In the genomic region with DNA sequence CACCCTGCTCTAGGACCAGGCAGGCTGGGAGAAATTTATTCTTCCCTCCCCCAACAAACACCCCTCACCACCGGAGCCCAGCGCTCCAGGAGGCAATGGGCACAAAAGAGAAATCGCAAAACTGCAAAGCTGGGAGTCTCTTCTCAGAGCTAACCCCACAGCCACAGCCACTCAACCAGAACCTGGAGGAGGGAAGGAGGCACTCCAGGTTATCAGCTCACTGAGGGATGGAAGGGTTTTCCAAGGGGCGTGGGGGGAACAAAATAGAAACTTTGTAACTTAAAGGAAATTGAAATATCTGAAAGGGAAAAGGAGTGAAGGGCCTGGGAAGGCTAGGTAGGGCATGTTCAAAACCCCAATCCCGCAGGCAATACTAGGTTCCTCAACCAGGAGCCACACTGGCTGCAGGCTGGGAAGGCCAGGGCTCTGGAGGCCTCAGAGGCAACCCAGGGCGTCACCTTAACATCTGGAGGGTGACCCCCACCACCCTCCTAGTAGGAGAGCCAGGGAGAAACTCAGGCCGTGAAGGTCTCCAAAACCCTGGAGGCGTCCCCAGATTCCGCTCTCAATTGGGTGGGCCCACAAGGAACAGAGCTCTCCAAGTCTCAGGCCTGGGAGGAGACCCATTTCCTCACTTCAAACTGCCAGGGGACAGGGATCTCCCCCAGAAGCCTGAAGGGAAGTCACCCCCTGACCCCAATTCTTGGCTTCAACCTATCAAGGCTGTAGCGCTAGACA, we compare ENCODE assay signal across 9 cellular contexts. TPM values are rescaled to one million over a fixed set of nuclear protein-coding genes. Genes with fewer than 3 reads are reported as not detected.
A peak's percentile ranks its signal among the peaks of the same experiment; 100 is the strongest.
DNase-seq lines count a peak whose midpoint lies in the region; ATAC-seq lines count a peak whose summit lies in the region.
"Had no signal": no experiment of that assay in that cellular context is flagged by ENCODE, and none has a peak within 500 bp of the region (broad histone marks: within the 10 kb centered on the region; RNA-seq: fewer than 3 reads in every experiment).

No MANE protein-coding gene starts in this region.

- ATAC-seq in HG02763 (IDR thresholded peaks at IDR 0.05; ENCODE audit: unreplicated experiment) = no peak
- ATAC-seq in GM18498 (IDR thresholded peaks at IDR 0.05; ENCODE audit: unreplicated experiment) = no peak

- H3K27me3 Mint-ChIP-seq in activated CD4-positive, alpha-beta T cell treated with anti-CD3 and anti-CD28 coated beads, Interleukin-2, amount 10 ng/mL, durations not matched to agents 24 days and 14 days = no peaks in the 10 kb centered on the region
- no peaks in the 10 kb centered on the region for H3K27me3 Mint-ChIP-seq in activated T-helper 1 cell treated with anti-CD3 and anti-CD28 coated beads, Interleukin-12 subunit alpha, Interleukin-12 subunit beta, Interleukin-2, Interleukin-4 antibody, amounts not matched to agents 30 ng/mL and 10 ng/mL and 1 ng/mL, durations not matched to agents 14 hours and 24 hours and 36 hours (ENCODE audit: insufficient read depth)

- no peaks in the 10 kb centered on the region for H3K27me3 ChIP-seq in subcutaneous abdominal adipose tissue (ENCODE audit: control insufficient read depth in 5 of 5, insufficient read depth in 4 of 5, low read length in 5 of 5)

- H3K9me3 Mint-ChIP-seq in activated CD4-positive, alpha-beta T cell treated with anti-CD3 and anti-CD28 coated beads, Interleukin-2, amount 10 ng/mL, durations not matched to agents 24 days and 14 days = no peaks in the 10 kb centered on the region
- H3K9me3 Mint-ChIP-seq in activated T-helper 1 cell treated with anti-CD3 and anti-CD28 coated beads, Interleukin-12 subunit alpha, Interleukin-12 subunit beta, Interleukin-2, Interleukin-4 antibody, amounts not matched to agents 30 ng/mL and 10 ng/mL and 1 ng/mL, durations not matched to agents 14 hours and 24 hours and 36 hours = no peaks in the 10 kb centered on the region

- H3K4me1 ChIP-seq in subcutaneous abdominal adipose tissue (ENCODE audit: control insufficient read depth in 5 of 5, insufficient read depth in 5 of 5, low read length in 5 of 5) = peaks cover 2 to 60% (median 54%) of the 10 kb centered on the region in 5 donors

- H3K9me3 ChIP-seq in iPS-18c (ENCODE audit: control insufficient read depth, insufficient read depth, low read length) (no peaks in the 10 kb centered on the region), subcutaneous abdominal adipose tissue (ENCODE audit: control insufficient read depth in 5 of 5, low read length in 5 of 5) (no peaks in the 10 kb centered on the region)

- peaks cover 21% of the 10 kb centered on the region for H3K36me3 Mint-ChIP-seq in activated CD4-positive, alpha-beta T cell treated with anti-CD3 and anti-CD28 coated beads, Interleukin-2, amount 10 ng/mL, durations not matched to agents 24 days and 14 days (ENCODE audit: low read depth)
- peaks cover 15% of the 10 kb centered on the region for H3K36me3 Mint-ChIP-seq in activated T-helper 1 cell treated with anti-CD3 and anti-CD28 coated beads, Interleukin-12 subunit alpha, Interleukin-12 subunit beta, Interleukin-2, Interleukin-4 antibody, amounts not matched to agents 30 ng/mL and 10 ng/mL and 1 ng/mL, durations not matched to agents 14 hours and 24 hours and 36 hours (ENCODE audit: low read depth)

- intact Hi-C loops in activated CD4-positive, alpha-beta T cell treated with anti-CD3 and anti-CD28 coated beads, Interleukin-2, amount 10 ng/mL, durations not matched to agents 24 days and 14 days (cut with micrococcal nuclease) = no loop called here
- intact Hi-C loops in activated T-helper 1 cell treated with anti-CD3 and anti-CD28 coated beads, Interleukin-12 subunit alpha, Interleukin-12 subunit beta, Interleukin-2, Interleukin-4 antibody, amounts not matched to agents 30 ng/mL and 10 ng/mL and 1 ng/mL, durations not matched to agents 14 hours and 24 hours and 36 hours (cut with micrococcal nuclease) = no loop called here

- peak overlapping the region; percentile 35 for H3K27ac ChIP-seq in subcutaneous abdominal adipose tissue (ENCODE audit: low read depth, low read length)

- H3K27ac Mint-ChIP-seq in activated CD4-positive, alpha-beta T cell treated with anti-CD3 and anti-CD28 coated beads, Interleukin-2, amount 10 ng/mL, durations not matched to agents 24 days and 14 days = peak overlapping the region; percentile 32
- peak overlapping the region; percentile 63 for H3K27ac Mint-ChIP-seq in activated T-helper 1 cell treated with anti-CD3 and anti-CD28 coated beads, Interleukin-12 subunit alpha, Interleukin-12 subunit beta, Interleukin-2, Interleukin-4 antibody, amounts not matched to agents 30 ng/mL and 10 ng/mL and 1 ng/mL, durations not matched to agents 14 hours and 24 hours and 36 hours

- H3K4me3 ChIP-seq in iPS-18c (ENCODE audit: insufficient read depth, low read depth, low read length) (peak overlapping the region; percentile 87), subcutaneous abdominal adipose tissue (ENCODE audit: low read depth in 1 of 5, low read length in 5 of 5) (peak overlapping the region in 2 of 5 donors; percentile 57 to 60)

- H3K9ac ChIP-seq in subcutaneous abdominal adipose tissue (ENCODE audit: low read length in 5 of 5) = peak overlapping the region in 2 of 5 donors; percentile 8 to 56

- H3K36me3 ChIP-seq in subcutaneous abdominal adipose tissue (ENCODE audit: control insufficient read depth in 5 of 5, insufficient read depth in 5 of 5, low read length in 5 of 5) = peaks cover 0 to 19% (median 10%) of the 10 kb centered on the region in 5 donors

- peaks cover 28% of the 10 kb centered on the region for H3K4me1 Mint-ChIP-seq in activated CD4-positive, alpha-beta T cell treated with anti-CD3 and anti-CD28 coated beads, Interleukin-2, amount 10 ng/mL, durations not matched to agents 24 days and 14 days
- H3K4me1 Mint-ChIP-seq in activated T-helper 1 cell treated with anti-CD3 and anti-CD28 coated beads, Interleukin-12 subunit alpha, Interleukin-12 subunit beta, Interleukin-2, Interleukin-4 antibody, amounts not matched to agents 30 ng/mL and 10 ng/mL and 1 ng/mL, durations not matched to agents 14 hours and 24 hours and 36 hours (ENCODE audit: low read depth) = peaks cover 29% of the 10 kb centered on the region

- DNase-seq in activated CD4-positive, alpha-beta T cell treated with anti-CD3 and anti-CD28 coated beads, Interleukin-2, amount 10 ng/mL, durations not matched to agents 24 days and 14 days = no peak
- DNase-seq in activated CD4-positive, alpha-beta T cell treated with anti-CD3 and anti-CD28 coated beads for 48 hours = no peak
- no peak for DNase-seq in activated T-helper 1 cell treated with anti-CD3 and anti-CD28 coated beads, Interleukin-12 subunit alpha, Interleukin-12 subunit beta, Interleukin-2, Interleukin-4 antibody, amounts not matched to agents 30 ng/mL and 10 ng/mL and 1 ng/mL, durations not matched to agents 14 hours and 24 hours and 36 hours (ENCODE audit: low spot score)
- no peak for DNase-seq in NCI-H2081 (lab: John Stamatoyannopoulos, UW)
- DNase-seq: activated CD4-positive, alpha-beta T cell treated with anti-CD3 and anti-CD28 coated beads for 4 hours had no signal

- peak overlapping the region; percentile 64 for H3K4me3 Mint-ChIP-seq in activated CD4-positive, alpha-beta T cell treated with anti-CD3 and anti-CD28 coated beads, Interleukin-2, amount 10 ng/mL, durations not matched to agents 24 days and 14 days
- H3K4me3 Mint-ChIP-seq in activated T-helper 1 cell treated with anti-CD3 and anti-CD28 coated beads, Interleukin-12 subunit alpha, Interleukin-12 subunit beta, Interleukin-2, Interleukin-4 antibody, amounts not matched to agents 30 ng/mL and 10 ng/mL and 1 ng/mL, durations not matched to agents 14 hours and 24 hours and 36 hours = peak overlapping the region; percentile 75

RNA-seq across cellular contexts. Expression of a gene that starts 3.2 kb away (rescaled TPM):
- total RNA-seq in activated CD4-positive, alpha-beta T cell treated with anti-CD3 and anti-CD28 coated beads, Interleukin-2, amount 10 ng/mL, durations not matched to agents 24 days and 14 days = 60.7 and 62.9 TPM in 2 replicates
- 58.1 and 60.1 TPM in 2 replicates for total RNA-seq in activated T-helper 1 cell treated with anti-CD3 and anti-CD28 coated beads, Interleukin-12 subunit alpha, Interleukin-12 subunit beta, Interleukin-2, Interleukin-4 antibody, amounts not matched to agents 30 ng/mL and 10 ng/mL and 1 ng/mL, durations not matched to agents 14 hours and 24 hours and 36 hours

RNA-seq across cellular contexts. Expression of a gene that starts 48.7 kb away (rescaled TPM):
- total RNA-seq in activated CD4-positive, alpha-beta T cell treated with anti-CD3 and anti-CD28 coated beads, Interleukin-2, amount 10 ng/mL, durations not matched to agents 24 days and 14 days = 58.3 and 61.8 TPM in 2 replicates
- 61.5 and 67.0 TPM in 2 replicates for total RNA-seq in activated T-helper 1 cell treated with anti-CD3 and anti-CD28 coated beads, Interleukin-12 subunit alpha, Interleukin-12 subunit beta, Interleukin-2, Interleukin-4 antibody, amounts not matched to agents 30 ng/mL and 10 ng/mL and 1 ng/mL, durations not matched to agents 14 hours and 24 hours and 36 hours
